ENCODE assay signal across 31 cellular contexts in genomic region chr4:129908117-129908516, GRCh38.
"Had no signal": no experiment of that assay in that cellular context is flagged by ENCODE, and none has a peak within 500 bp of the region (broad histone marks: within the 10 kb centered on the region; RNA-seq: fewer than 3 reads in every experiment).

No MANE protein-coding gene starts in this region.

- H2AFZ ChIP-seq: parathyroid adenoma had no signal

- DNase-seq: naive thymus-derived CD8-positive, alpha-beta T cell; nephron progenitor cell; occipital lobe; ovary; posterior cingulate gyrus; psoas muscle; right cardiac atrium; right lobe of liver; sigmoid colon; small intestine; spleen; stimulated activated CD4-positive, alpha-beta T cell treated with anti-CD3 and anti-CD28 coated beads, Interleukin-12 subunit alpha, Interleukin-12 subunit beta, amount 100 ng/mL, for 4 hours; stimulated activated CD4-positive, alpha-beta T cell treated with anti-CD3 and anti-CD28 coated beads, Interleukin-1b, Interleukin-23, amount 100 ng/mL, for 48 hours; stimulated activated CD4-positive, alpha-beta T cell treated with anti-CD3 and anti-CD28 coated beads, Interleukin-4, amount 100 ng/mL, for 1 hour; stimulated activated CD4-positive, alpha-beta T cell treated with anti-CD3 and anti-CD28 coated beads, Interleukin-4, amount 100 ng/mL, for 4 hours; stimulated activated CD8-positive, alpha-beta memory T cell treated with anti-CD3 and anti-CD28 coated beads, Interleukin-4, amount 100 ng/mL, for 48 hours; stimulated activated naive CD4-positive, alpha-beta T cell; stimulated activated naive CD8-positive, alpha-beta T cell treated with anti-CD3 and anti-CD28 coated beads, Interleukin-15, amount 100 ng/mL, for 72 hours; stimulated activated naive CD8-positive, alpha-beta T cell treated with anti-CD3 and anti-CD28 coated beads, Interleukin-15, Interleukin-2, amounts not matched to agents 100 U/mL and 50 U/mL, for 24 hours; substantia nigra; testis; tibial artery; transverse colon; upper lobe of left lung had no signal

- H3K4me1 ChIP-seq: parathyroid adenoma, psoas muscle, right lobe of liver, sigmoid colon, spleen, suprapubic skin, testis, tibial artery, transverse colon, upper lobe of left lung, vagina had no signal

- H3K27ac ChIP-seq: ovary, parathyroid adenoma, psoas muscle, right lobe of liver, sigmoid colon, spleen, suprapubic skin, testis, tibial artery, transverse colon, upper lobe of left lung, vagina had no signal

- H3K4me3 Mint-ChIP-seq: naive thymus-derived CD8-positive, alpha-beta T cell; natural killer cell treated with Interleukin-12 subunit alpha and Interleukin-12 subunit beta and Interleukin-15 and Interleukin-18, amount 100 ng/mL, for 72 hours; nephron progenitor cell; neural crest cell; stimulated activated memory B cell treated with anti-CD40 and anti-IgM and Interleukin-4, amounts not matched to agents 10 μg/mL and 1 μg/mL and 100 μg/mL, for 72 hours; stimulated activated naive CD8-positive, alpha-beta T cell treated with anti-CD3 and anti-CD28 coated beads, Interleukin-15, amount 100 ng/mL, for 72 hours had no signal

- H3K27me3 Mint-ChIP-seq: naive thymus-derived CD8-positive, alpha-beta T cell; natural killer cell treated with Interleukin-12 subunit alpha and Interleukin-12 subunit beta and Interleukin-15 and Interleukin-18, amount 100 ng/mL, for 72 hours; progenitor cell of endocrine pancreas; stimulated activated memory B cell treated with anti-CD40 and anti-IgM and Interleukin-4, amounts not matched to agents 10 μg/mL and 1 μg/mL and 100 μg/mL, for 72 hours; stimulated activated naive CD8-positive, alpha-beta T cell treated with anti-CD3 and anti-CD28 coated beads, Interleukin-15, amount 100 ng/mL, for 72 hours had no signal

- H3K9me3 Mint-ChIP-seq: nephron progenitor cell had no signal

- ATAC-seq: naive thymus-derived CD8-positive, alpha-beta T cell; natural killer cell treated with Interleukin-12 subunit alpha and Interleukin-12 subunit beta and Interleukin-15 and Interleukin-18, amount 100 ng/mL, for 72 hours; psoas muscle; right cardiac atrium; right lobe of liver; stimulated activated memory B cell treated with anti-CD40 and anti-IgM and Interleukin-4, amounts not matched to agents 10 μg/mL and 1 μg/mL and 100 μg/mL, for 72 hours; stimulated activated naive CD8-positive, alpha-beta T cell treated with anti-CD3 and anti-CD28 coated beads, Interleukin-15, amount 100 ng/mL, for 72 hours; stimulated activated naive CD8-positive, alpha-beta T cell treated with anti-CD3 and anti-CD28 coated beads, Interleukin-15, Interleukin-2, amounts not matched to agents 100 U/mL and 50 U/mL, for 24 hours had no signal

- H3K27me3 ChIP-seq: ovary, right lobe of liver, sigmoid colon, spleen, suprapubic skin, testis, tibial artery, transverse colon, upper lobe of left lung, vagina had no signal

- H3K4me1 Mint-ChIP-seq: naive thymus-derived CD8-positive, alpha-beta T cell; nephron progenitor cell; neural crest cell; stimulated activated memory B cell treated with anti-CD40 and anti-IgM and Interleukin-4, amounts not matched to agents 10 μg/mL and 1 μg/mL and 100 μg/mL, for 72 hours; stimulated activated naive CD8-positive, alpha-beta T cell treated with anti-CD3 and anti-CD28 coated beads, Interleukin-15, amount 100 ng/mL, for 72 hours had no signal

- H3K9ac ChIP-seq: parathyroid adenoma had no signal

- H3K79me2 ChIP-seq: parathyroid adenoma had no signal

- H3K36me3 Mint-ChIP-seq: stimulated activated memory B cell treated with anti-CD40 and anti-IgM and Interleukin-4, amounts not matched to agents 10 μg/mL and 1 μg/mL and 100 μg/mL, for 72 hours had no signal

- H3K27ac Mint-ChIP-seq: naive thymus-derived CD8-positive, alpha-beta T cell; natural killer cell treated with Interleukin-12 subunit alpha and Interleukin-12 subunit beta and Interleukin-15 and Interleukin-18, amount 100 ng/mL, for 72 hours; nephron progenitor cell; progenitor cell of endocrine pancreas; stimulated activated memory B cell treated with anti-CD40 and anti-IgM and Interleukin-4, amounts not matched to agents 10 μg/mL and 1 μg/mL and 100 μg/mL, for 72 hours; stimulated activated naive CD8-positive, alpha-beta T cell treated with anti-CD3 and anti-CD28 coated beads, Interleukin-15, amount 100 ng/mL, for 72 hours had no signal

- H3K4me3 ChIP-seq: ovary, psoas muscle, right lobe of liver, sigmoid colon, spleen, suprapubic skin, testis, tibial artery, transverse colon, upper lobe of left lung, vagina had no signal

- H3K36me3 ChIP-seq: ovary, right lobe of liver, sigmoid colon, spleen, suprapubic skin, tibial artery, transverse colon, upper lobe of left lung, vagina had no signal

- H3K9me3 ChIP-seq: ovary, right lobe of liver, sigmoid colon, suprapubic skin, testis, tibial artery, transverse colon, upper lobe of left lung, vagina had no signal
